ENCODE assay signal across 21 cellular contexts in genomic region chr5:65651144-65651543, GRCh38. TPM values are rescaled to one million over a fixed set of nuclear protein-coding genes. Genes with fewer than 3 reads are reported as not detected.
A peak's percentile ranks its signal among the peaks of the same experiment; 100 is the strongest.
DNase-seq lines count a peak whose midpoint lies in the region; ATAC-seq and TF ChIP-seq lines count a peak whose summit lies in the region.
"Had no signal": no experiment of that assay in that cellular context is flagged by ENCODE, and none has a peak within 500 bp of the region (broad histone marks: within the 10 kb centered on the region; RNA-seq: fewer than 3 reads in every experiment).

No MANE protein-coding gene starts in this region.

- TF ChIP-seq CTCF in LNCaP clone FGC (IDR thresholded peaks at IDR 0.05; ENCODE audit: control insufficient read depth, extremely low read depth, insufficient read depth) (no peak), colonic mucosa (IDR thresholded peaks at IDR 0.05) (no peak), transverse colon (IDR thresholded peaks at IDR 0.05) (no peak)

- H3K27me3 ChIP-seq in colonic mucosa, result no peaks in the 10 kb centered on the region
- no peaks in the 10 kb centered on the region for H3K27me3 ChIP-seq in transverse colon
- H3K27me3 ChIP-seq: SJCRH30 had no signal

- TF ChIP-seq POLR2A in transverse colon (IDR thresholded peaks at IDR 0.05), result no peak

- no peak for TF ChIP-seq EP300 in transverse colon (IDR thresholded peaks at IDR 0.05; ENCODE audit: low read depth)

- no peaks in the 10 kb centered on the region for H3K4me1 ChIP-seq in colonic mucosa
- peaks cover 0 to 7% (median 0%) of the 10 kb centered on the region in 4 donors for H3K4me1 ChIP-seq in transverse colon
- H3K4me1 ChIP-seq: SJCRH30 had no signal

- intact Hi-C loops in colonic mucosa (cut with DNase I) (no loop called here), transverse colon (cut with DNase I; ENCODE audit: low total_unique reads) (no loop called here)

- H3K27ac ChIP-seq in colonic mucosa (no peak overlapping the region), transverse colon (peak overlapping the region in 3 of 4 donors; percentile 33 to 45 (median 44))
- H3K27ac ChIP-seq: PC-9, SJCRH30 had no signal

- H3K4me3 ChIP-seq in LNCaP clone FGC (ENCODE audit: low read depth, low read length) (no peak overlapping the region), colonic mucosa (no peak overlapping the region), transverse colon (no peak overlapping the region)
- H3K4me3 ChIP-seq: PC-9, SJCRH30 had no signal

- no peaks in the 10 kb centered on the region for H3K9me3 ChIP-seq in colonic mucosa
- H3K9me3 ChIP-seq in transverse colon, result no peaks in the 10 kb centered on the region
- H3K9me3 ChIP-seq: SJCRH30 had no signal

- no peak overlapping the region for H3K9ac ChIP-seq in colonic mucosa (ENCODE audit: low read depth in 2 of 2, low read length in 2 of 2)

- in situ Hi-C loops in transverse colon (cut with MboI; ENCODE audit: low pct_ligation_motif_present in 1 of 4, low pct_unique_long_range_greater_than_20kb in 1 of 4, low sequenced_read_pairs in 3 of 4), result no loop called here

- DNase-seq in DMS53 (lab: John Stamatoyannopoulos, UW) (peak; percentile 80), LNCaP clone FGC (ENCODE audit: low read depth) (peak; percentile 87), colonic mucosa (peak; percentile 71), transverse colon (peak; percentile 37), dedifferentiated amniotic fluid mesenchymal stem cell (ENCODE audit: extremely low spot score) (no peak), HUDEP-2 (lab: John Stamatoyannopoulos, UW; ENCODE audit: unreplicated experiment in 76 of 76) (no peak)
- DNase-seq: Calu3; CD8-positive, alpha-beta memory T cell; HCEC 1CT; Karpas-422; NCI-H1105 treated with DMSO at 0.1 percent for 48 hours; NCI-H146; NCI-H1930; NCI-H2107; NCI-H524; NCI-H748 treated with DMSO at 0.1 percent for 48 hours; PC-9; SJCRH30 had no signal

- no peaks in the 10 kb centered on the region for H3K36me3 ChIP-seq in colonic mucosa
- peaks cover 0 to 9% (median 3%) of the 10 kb centered on the region in 4 donors for H3K36me3 ChIP-seq in transverse colon

- no peak for ATAC-seq in HG02571 (IDR thresholded peaks at IDR 0.05; ENCODE audit: unreplicated experiment)
- ATAC-seq: Right ventricle myocardium inferior, SK-N-SH treated with all-trans-retinoic acid at 6 μM for 48 hours had no signal

- WGBS in transverse colon (ENCODE audit: low coverage in 1 of 2), 2 donors, result 38 to 60% methylated on average over 1 to 5 of the region's 5 CpGs

RNA-seq across cellular contexts. Expression of gene SHLD3, which starts 26.3 kb away (rescaled TPM):
- 1 to 10 TPM; 3.1 to 3.9 TPM for total RNA-seq in colonic mucosa
- 1 to 10 TPM in 2 of 4 donors, under 1 TPM in 1, not detected in 1; 1.00 to 5.7 (median 2.9) TPM for total RNA-seq in transverse colon

RNA-seq across cellular contexts. Expression of gene TRAPPC13, which starts 26.3 kb away (rescaled TPM):
- total RNA-seq in colonic mucosa (10 to 100 TPM; 20.1 to 23.6 TPM), transverse colon (10 to 100 TPM in 2 of 4 donors, 1 to 10 TPM in 2; 3.0 to 24.1 (median 11.9) TPM)

RNA-seq across cellular contexts. Expression of gene TRIM23, which starts 27.0 kb away (rescaled TPM):
- 1 to 10 TPM; 5.8 to 8.8 TPM for total RNA-seq in colonic mucosa
- total RNA-seq in transverse colon, result 10 to 100 TPM in 2 of 4 donors, 1 to 10 TPM in 2; 3.4 to 12.4 (median 7.7) TPM

Comparison
In these comparisons a context has a peak if more than half of its experiments do, and no peak if none do; other contexts are left out.
1. DNase-seq: peak in DMS53 (single experiment), LNCaP clone FGC (single experiment), colonic mucosa (single experiment) and transverse colon (single experiment); none in dedifferentiated amniotic fluid mesenchymal stem cell (single experiment) and HUDEP-2 (0 of 76).